In the genomic region with DNA sequence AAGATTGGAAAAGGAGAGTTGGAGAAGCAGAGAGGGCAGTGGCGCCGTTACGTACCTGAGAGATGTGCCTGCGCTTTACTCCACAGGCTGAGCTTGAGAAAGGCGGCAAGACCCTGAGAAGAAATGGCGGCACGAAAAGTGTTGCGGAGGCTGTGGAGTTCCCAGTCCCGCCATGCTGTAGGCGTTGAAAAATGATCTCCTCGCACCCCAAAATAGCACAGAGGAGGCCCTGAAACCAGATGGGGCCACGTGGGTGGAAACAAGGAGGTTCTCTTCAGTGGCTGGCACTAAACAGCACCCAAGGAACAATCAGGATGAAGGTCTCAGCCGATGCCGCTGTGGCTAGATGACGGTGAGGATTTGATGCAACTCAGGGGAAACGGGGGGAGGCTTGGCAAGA, we compare ENCODE assay signal across 1 cellular context.
TF ChIP-seq lines count a peak whose summit lies in the region.

No MANE protein-coding gene starts in this region.

TF ChIP-seq in GM23338, 12 proteins besides CTCF, POLR2A, EP300 and RAD21 (continued from another document):
- no peak for TF ChIP-seq CREB1 (CRISPR knock-in tag; IDR thresholded peaks at IDR 0.05; ENCODE audit: low read depth)
- TF ChIP-seq POLR2AphosphoS5 (IDR thresholded peaks at IDR 0.05; ENCODE audit: low read depth), result no peak
TF ChIP-seq in GM23338: peak in this region for 0.
